8 cellular contexts compared by ENCODE assay signal in the genomic region with DNA sequence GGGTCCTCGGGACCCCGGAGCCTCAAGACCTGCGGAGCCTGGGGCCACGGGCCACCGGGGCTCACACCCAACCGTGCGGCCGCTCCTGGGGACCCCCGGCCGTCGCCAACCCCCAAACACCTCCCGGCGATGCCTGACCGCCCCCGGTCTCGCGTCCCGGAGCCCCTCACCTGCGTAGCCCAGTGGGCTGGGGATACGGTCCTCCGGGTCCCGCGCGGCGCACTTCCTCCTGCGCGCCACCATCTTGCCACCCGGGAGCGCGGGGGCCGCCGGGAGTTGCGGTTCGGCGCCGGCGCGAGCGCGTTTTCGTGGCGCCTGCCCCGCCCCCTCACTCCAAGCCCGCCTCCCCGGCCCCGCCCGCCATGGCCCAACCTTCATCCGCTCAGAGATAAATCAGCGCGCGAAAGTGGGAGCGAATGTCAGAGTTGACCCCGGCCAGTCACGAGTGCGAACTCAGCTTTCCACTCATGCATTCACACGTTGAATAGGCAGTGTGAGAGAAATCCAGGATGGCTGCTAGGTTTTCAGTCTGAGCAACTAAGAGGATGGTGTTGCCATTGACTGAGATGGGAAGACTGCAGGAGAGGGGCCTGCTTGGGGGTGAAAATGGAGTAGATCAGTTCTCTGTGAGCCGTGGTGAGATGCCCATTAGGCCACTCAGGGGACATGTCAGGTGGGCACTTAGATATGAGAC. TPM values are rescaled to one million over a fixed set of nuclear protein-coding genes. Genes with fewer than 3 reads are reported as not detected.
DNase-seq lines count a peak whose midpoint lies in the region; ATAC-seq and TF ChIP-seq lines count a peak whose summit lies in the region.

A gene with protein sequence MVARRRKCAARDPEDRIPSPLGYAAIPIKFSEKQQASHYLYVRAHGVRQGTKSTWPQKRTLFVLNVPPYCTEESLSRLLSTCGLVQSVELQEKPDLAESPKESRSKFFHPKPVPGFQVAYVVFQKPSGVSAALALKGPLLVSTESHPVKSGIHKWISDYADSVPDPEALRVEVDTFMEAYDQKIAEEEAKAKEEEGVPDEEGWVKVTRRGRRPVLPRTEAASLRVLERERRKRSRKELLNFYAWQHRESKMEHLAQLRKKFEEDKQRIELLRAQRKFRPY (minus strand): TSS at position 253 of the 694 bp plus-strand sequence. CDS start 10 bp downstream, at position 243.

- no peaks in the 10 kb centered on the region for H3K9me3 Mint-ChIP-seq in CD8-positive, alpha-beta T cell
- H3K9me3 Mint-ChIP-seq in nephron progenitor cell, result peaks cover 10% of the 10 kb centered on the region

- no peaks in the 10 kb centered on the region for H3K27me3 Mint-ChIP-seq in CD8-positive, alpha-beta T cell (ENCODE audit: low read depth)
- H3K27me3 Mint-ChIP-seq in nephron progenitor cell (ENCODE audit: low read depth, poor library complexity), result peaks cover 9% of the 10 kb centered on the region

- intact Hi-C loops in CD8-positive, alpha-beta T cell (cut with DNase I, micrococcal nuclease), result loop anchor here (1.0 kb wide), 3 partner anchors 14 to 95 kb away; a partner anchor contains a TSS

- H3K27ac Mint-ChIP-seq in CD8-positive, alpha-beta T cell, result peak within 1 kb of the TSS; percentile 95
- H3K27ac Mint-ChIP-seq in nephron progenitor cell, result peak within 1 kb of the TSS; percentile 83

- H3K4me3 Mint-ChIP-seq in CD8-positive, alpha-beta T cell, result peak within 1 kb of the TSS; percentile 97
- peak within 1 kb of the TSS; percentile 99 for H3K4me3 Mint-ChIP-seq in nephron progenitor cell

- no peaks in the 10 kb centered on the region for H3K27me3 ChIP-seq in CD8-positive, alpha-beta T cell (ENCODE audit: insufficient read depth, low read length)

- peak within 1 kb of the TSS; percentile 62 for H3K4me3 ChIP-seq in CD8-positive, alpha-beta T cell (ENCODE audit: low read depth, low read length)

- CTCF ChIA-PET in CD8-positive, alpha-beta T cell (lab: Charles Lee), result no interaction called here

- no peaks in the 10 kb centered on the region for H3K9me3 ChIP-seq in CD8-positive, alpha-beta T cell (ENCODE audit: low read length)

- TF ChIP-seq CTCF in CD8-positive, alpha-beta T cell (IDR thresholded peaks at IDR 0.05), result no peak
- no peak for TF ChIP-seq CTCF in nephron progenitor cell (IDR thresholded peaks at IDR 0.05)

- TF ChIP-seq POLR2A in Raji (IDR thresholded peaks at IDR 0.05; ENCODE audit: insufficient read depth, low read depth, low read length), result peak; percentile 74

- H3K36me3 ChIP-seq in CD8-positive, alpha-beta T cell (ENCODE audit: insufficient read depth, low read length), result peaks cover 16% of the 10 kb centered on the region

- POLR2A ChIA-PET in CD8-positive, alpha-beta T cell (lab: Charles Lee), result no interaction called here

- DNase-seq in CD8-positive, alpha-beta T cell, result peak; percentile 76 to 89 (median 83)
- DNase-seq in HUDEP-2 (lab: John Stamatoyannopoulos, UW; ENCODE audit: unreplicated experiment in 76 of 76) (peak in 63 of 76 experiments; percentile 12 to 80 (median 57)), fibroblast of the conjunctiva (ENCODE audit: low read depth) (peak; percentile 24), nephron progenitor cell (peak; percentile 91)
- peak; percentile 94 for DNase-seq in activated effector memory CD4-positive, alpha-beta T cell treated with anti-CD3 and anti-CD28 coated beads, Interleukin-2, amount 50 U/mL, for 16 hours
- DNase-seq in stimulated activated naive CD8-positive, alpha-beta T cell treated with anti-CD3 and anti-CD28 coated beads, Interleukin-15, Interleukin-2, amounts not matched to agents 100 U/mL and 50 U/mL, for 24 hours, result peak; percentile 96

- peaks cover 14% of the 10 kb centered on the region for H3K36me3 Mint-ChIP-seq in CD8-positive, alpha-beta T cell
- H3K36me3 Mint-ChIP-seq in nephron progenitor cell (ENCODE audit: low read depth), result no peaks in the 10 kb centered on the region

- peaks cover 17% of the 10 kb centered on the region for H3K4me1 Mint-ChIP-seq in CD8-positive, alpha-beta T cell (ENCODE audit: low read depth)
- peaks cover 34% of the 10 kb centered on the region for H3K4me1 Mint-ChIP-seq in nephron progenitor cell

- peaks cover 16% of the 10 kb centered on the region for H3K4me1 ChIP-seq in CD8-positive, alpha-beta T cell (ENCODE audit: insufficient read depth, low read length)

- ATAC-seq in CD8-positive, alpha-beta T cell, result peak; percentile 91
- peak; percentile 78 for ATAC-seq in GM19372 (IDR thresholded peaks at IDR 0.05; ENCODE audit: low read depth, unreplicated experiment)
- ATAC-seq in stimulated activated naive CD8-positive, alpha-beta T cell treated with anti-CD3 and anti-CD28 coated beads, Interleukin-15, Interleukin-2, amounts not matched to agents 100 U/mL and 50 U/mL, for 24 hours, result peak; percentile 87

- peak within 1 kb of the TSS; percentile 84 for H3K27ac ChIP-seq in CD8-positive, alpha-beta T cell (ENCODE audit: low read depth, low read length)

RNA-seq across cellular contexts. Expression of the gene that starts here (rescaled TPM):
- 10 to 100 TPM; 61.0 to 66.6 TPM for total RNA-seq in CD8-positive, alpha-beta T cell

Comparison
In these comparisons a context has a peak if more than half of its experiments do, and no peak if none do; other contexts are left out.
1. Peak in every context shown above with its lines: DNase-seq, ATAC-seq, H3K4me3 ChIP-seq and H3K27ac ChIP-seq.
2. DNase-seq: peak in every context shown above with its lines; median percentile 96 in stimulated activated naive CD8-positive, alpha-beta T cell treated with anti-CD3 and anti-CD28 coated beads, Interleukin-15, Interleukin-2, amounts not matched to agents 100 U/mL and 50 U/mL, for 24 hours; 94 in activated effector memory CD4-positive, alpha-beta T cell treated with anti-CD3 and anti-CD28 coated beads, Interleukin-2, amount 50 U/mL, for 16 hours; 91 in nephron progenitor cell; 83 in CD8-positive, alpha-beta T cell; 57 in HUDEP-2; 24 in fibroblast of the conjunctiva.